In the genomic region with DNA sequence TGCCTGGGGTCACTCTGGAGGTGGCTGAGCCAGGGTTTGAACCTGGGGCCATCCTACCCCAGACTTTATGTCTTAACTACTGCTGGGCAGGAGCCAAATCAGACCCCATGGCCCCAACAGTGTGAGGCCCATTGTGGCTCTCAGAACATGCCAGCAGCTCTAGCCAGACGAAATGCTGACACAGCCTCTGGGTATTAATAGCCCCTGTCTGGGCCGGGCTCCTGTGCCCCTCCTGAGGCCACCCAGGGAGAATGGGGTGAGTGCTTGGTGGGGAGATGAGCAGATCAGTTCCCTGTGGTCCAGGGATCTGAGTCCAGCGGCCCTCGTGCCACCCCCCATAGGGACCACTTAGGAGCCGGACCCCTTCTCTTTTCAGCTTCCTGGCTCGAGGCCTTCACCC, we compare ENCODE assay signal across 19 cellular contexts. TPM values are rescaled to one million over a fixed set of nuclear protein-coding genes. Genes with fewer than 3 reads are reported as not detected.
DNase-seq lines count a peak whose midpoint lies in the region; ATAC-seq and TF ChIP-seq lines count a peak whose summit lies in the region.
"Had no signal": no experiment of that assay in that cellular context is flagged by ENCODE, and none has a peak within 500 bp of the region (broad histone marks: within the 10 kb centered on the region; RNA-seq: fewer than 3 reads in every experiment).

No MANE protein-coding gene starts in this region.

- H3K4me1 ChIP-seq in cardiac muscle cell (ENCODE audit: low read depth) (peaks cover 41% of the 10 kb centered on the region), KMS-11 (ENCODE audit: low read depth, poor library complexity, severe bottlenecking) (peaks cover 9% of the 10 kb centered on the region), left ventricle myocardium inferior (peaks cover 71% of the 10 kb centered on the region), osteoblast (ENCODE audit: insufficient read depth, low read length) (peaks cover 10% of the 10 kb centered on the region)
- H3K4me1 ChIP-seq: HAP-1 had no signal

- H3K9me3 ChIP-seq in cardiac muscle cell (ENCODE audit: low read depth) (no peaks in the 10 kb centered on the region), left ventricle myocardium inferior (replicated peaks) (no peaks in the 10 kb centered on the region), osteoblast (ENCODE audit: low read depth, low read length) (no peaks in the 10 kb centered on the region)
- H3K9me3 ChIP-seq: BLaER1, HAP-1 had no signal

- H3K9ac ChIP-seq in KMS-11: no peak overlapping the region
- H3K9ac ChIP-seq: BLaER1, GM23248 had no signal

- H2AFZ ChIP-seq in KMS-11 (ENCODE audit: low read depth) (no peak overlapping the region; the same call in 1 of the 2 replicates), osteoblast (ENCODE audit: low read length) (no peak overlapping the region)
- H2AFZ ChIP-seq: GM23248 had no signal

- TF ChIP-seq CTCF in cardiac muscle cell (IDR thresholded peaks at IDR 0.05; ENCODE audit: low read depth, low read length) (no peak), KMS-11 (conservative IDR thresholded peaks at IDR 0.05; ENCODE audit: low read depth, low read length) (no peak), left ventricle myocardium inferior (IDR thresholded peaks at IDR 0.05; ENCODE audit: borderline replicate concordance) (no peak), osteoblast (IDR thresholded peaks at IDR 0.05; ENCODE audit: extremely low read depth, low read depth, low read length) (no peak)

- ATAC-seq in Right ventricle myocardium inferior (no peak), GM21529 (IDR thresholded peaks at IDR 0.05; ENCODE audit: unreplicated experiment) (no peak), HG02623 (IDR thresholded peaks at IDR 0.05; ENCODE audit: unreplicated experiment) (no peak)
- ATAC-seq: GM12878 had no signal

- DNase-seq in cardiac muscle cell (ENCODE audit: low read depth in 1 of 2, low spot score in 1 of 2) (peak in 1 of 2 donors; percentile 42), Right ventricle myocardium inferior (ENCODE audit: missing footprints) (no peak), left ventricle myocardium inferior (no peak), osteoblast (ENCODE audit: insufficient read length, low spot score, missing footprints) (peak; percentile 76), GM19240 (ENCODE audit: insufficient read length, low spot score) (no peak)
- DNase-seq: 8988T; CD4-positive, alpha-beta memory T cell; DMS153; DMS79; GF-D8; GM23248 had no signal

- intact Hi-C loops in Right ventricle myocardium inferior (cut with DNase I): no loop called here
- intact Hi-C loops in left ventricle myocardium inferior (cut with micrococcal nuclease): no loop called here

- no peaks in the 10 kb centered on the region for H3K79me2 ChIP-seq in KMS-11 (ENCODE audit: insufficient read depth, low read depth)
- H3K79me2 ChIP-seq in osteoblast (ENCODE audit: insufficient read depth, low read length): peaks cover 22% of the 10 kb centered on the region

- H4K20me1 ChIP-seq in KMS-11 (ENCODE audit: insufficient read depth) (no peaks in the 10 kb centered on the region), osteoblast (ENCODE audit: insufficient read depth, low read length) (peaks cover 5% of the 10 kb centered on the region)
- H4K20me1 ChIP-seq: BLaER1 had no signal

- H3K4me3 ChIP-seq in cardiac muscle cell (no peak overlapping the region), KMS-11 (IDR thresholded peaks at IDR 0.05; ENCODE audit: insufficient read depth, low read depth, low read length) (no peak overlapping the region), left ventricle myocardium inferior (no peak overlapping the region), osteoblast (ENCODE audit: insufficient read depth, low read length) (no peak overlapping the region)
- H3K4me3 ChIP-seq: BLaER1, GM12878, GM23248, HAP-1 had no signal

- no peaks in the 10 kb centered on the region for H3K27me3 ChIP-seq in cardiac muscle cell
- H3K27me3 ChIP-seq in KMS-11 (ENCODE audit: insufficient read depth, low read depth): no peaks in the 10 kb centered on the region
- peaks cover 6% of the 10 kb centered on the region for H3K27me3 ChIP-seq in left ventricle myocardium inferior (ENCODE audit: low read depth)
- peaks cover 11% of the 10 kb centered on the region for H3K27me3 ChIP-seq in osteoblast (ENCODE audit: insufficient read depth, low read length)

- H3K27ac ChIP-seq in cardiac muscle cell: peak overlapping the region; percentile 77
- no peak overlapping the region for H3K27ac ChIP-seq in KMS-11
- peak overlapping the region; percentile 96 for H3K27ac ChIP-seq in left ventricle myocardium inferior (replicated peaks)
- no peak overlapping the region for H3K27ac ChIP-seq in osteoblast (ENCODE audit: low read depth, low read length)
- H3K27ac ChIP-seq: BLaER1, GM23248 had no signal

- H3K36me3 ChIP-seq in cardiac muscle cell (no peaks in the 10 kb centered on the region), KMS-11 (ENCODE audit: insufficient read depth) (no peaks in the 10 kb centered on the region), left ventricle myocardium inferior (peaks cover 3% of the 10 kb centered on the region), osteoblast (ENCODE audit: insufficient read depth, low read length) (peaks cover 1% of the 10 kb centered on the region)
- H3K36me3 ChIP-seq: BLaER1, HAP-1 had no signal

- H3K4me2 ChIP-seq in KMS-11 (peak overlapping the region; percentile 10), osteoblast (ENCODE audit: insufficient read depth, low read length) (no peak overlapping the region)

RNA-seq across cellular contexts. Expression of a gene that starts 2.2 kb away (rescaled TPM):
- 50.3 and 52.5 TPM in 2 replicates for total RNA-seq in cardiac muscle cell
- polyA plus RNA-seq in cardiac muscle cell: 36.9 and 42.5 TPM in 2 replicates
- 107 TPM for total RNA-seq in Right ventricle myocardium inferior
- total RNA-seq in left ventricle myocardium inferior: 120 TPM
- 16.3 and 18.0 TPM in 2 replicates for total RNA-seq in osteoblast
- total RNA-seq: A673; CD4-positive, alpha-beta memory T cell; HT-29 had no signal
- polyA plus RNA-seq: CD4-positive, alpha-beta memory T cell had no signal

RNA-seq across cellular contexts. Expression of a gene that starts 11.1 kb away (rescaled TPM):
- total RNA-seq in cardiac muscle cell (39.6 and 42.6 TPM in 2 replicates), Right ventricle myocardium inferior (62.9 TPM), left ventricle myocardium inferior (47.3 TPM), osteoblast (0.36 and 0.59 TPM in 2 replicates)
- 21.5 and 29.5 TPM in 2 replicates for polyA plus RNA-seq in cardiac muscle cell

Comparison
In these comparisons a context has a peak if more than half of its experiments do, and no peak if none do; other contexts are left out.
1. H3K27ac ChIP-seq: peak in cardiac muscle cell (single experiment) and left ventricle myocardium inferior (single experiment); none in KMS-11 (single experiment) and osteoblast (single experiment).
2. RNA of a gene that starts 11.1 kb away (total RNA-seq): 62.9 TPM in Right ventricle myocardium inferior (single experiment), 47.3 TPM in left ventricle myocardium inferior (single experiment) and 39.6 to 42.6 TPM in cardiac muscle cell; 0.36 to 0.59 TPM in osteoblast; every median in the first group is over 10 times any median in the second.